In genomic region chr3:48739955-48740823, GRCh38 we compare ENCODE assay signal across 1 cellular context.
TF ChIP-seq lines count a peak whose summit lies in the region.

No MANE protein-coding gene starts in this region.

TF ChIP-seq in HepG2, 621 proteins besides CTCF, POLR2A, EP300 and RAD21 (continued from another document and continues in another):
- TF ChIP-seq ZBTB14 (CRISPR knock-in tag; IDR thresholded peaks at IDR 0.05) (peak; percentile 9; the same call in 1 of the 2 replicates), ZFX (CRISPR knock-in tag; IDR thresholded peaks at IDR 0.05; ENCODE audit: low read depth) (peak; percentile 87; the same call in 1 of the 2 replicates), BHLHE40 (IDR thresholded peaks at IDR 0.05; ENCODE audit: low read length) (peak; percentile 79), ZNF101 (CRISPR knock-in tag; IDR thresholded peaks at IDR 0.05; ENCODE audit: borderline replicate concordance, low read depth) (0 out of 2 replicates have a peak, but pooled peaks have one; percentile 45), RNF2 (conservative IDR thresholded peaks at IDR 0.05; ENCODE audit: low read depth) (0 out of 2 replicates have a peak, but pooled peaks have one; percentile 44), ZFP1 (CRISPR knock-in tag; IDR thresholded peaks at IDR 0.05) (peak; percentile 66; the same call in 1 of the 2 replicates), ZBTB25 (CRISPR knock-in tag; IDR thresholded peaks at IDR 0.05) (0 out of 2 replicates have a peak, but pooled peaks have one; percentile 28), XRCC5 (optimal IDR thresholded peaks at IDR 0.05; ENCODE audit: low read length) (peak; percentile 49), TBX2 (CRISPR knock-in tag; IDR thresholded peaks at IDR 0.05; ENCODE audit: borderline replicate concordance) (peak; percentile 74; the same call in 1 of the 2 replicates), HINFP (CRISPR knock-in tag; IDR thresholded peaks at IDR 0.05; ENCODE audit: low read depth) (0 out of 2 replicates have a peak, but pooled peaks have one; percentile 9), ELF3 (CRISPR knock-in tag; IDR thresholded peaks at IDR 0.05) (peak; percentile 64), ZNF274 (CRISPR knock-in tag; IDR thresholded peaks at IDR 0.05) (no peak), TAF15 (IDR thresholded peaks at IDR 0.05; ENCODE audit: low read depth, low read length, poor library complexity, severe bottlenecking) (no peak), ZNF180 (CRISPR knock-in tag; IDR thresholded peaks at IDR 0.05; ENCODE audit: borderline replicate concordance, low read depth) (no peak), ZNF616 (CRISPR knock-in tag; IDR thresholded peaks at IDR 0.05; ENCODE audit: low read depth) (peak; percentile 16; the same call in 1 of the 2 replicates), ZBTB38 (CRISPR knock-in tag; IDR thresholded peaks at IDR 0.05) (0 out of 2 replicates have a peak, but pooled peaks have one; percentile 59), ZBTB39 (CRISPR knock-in tag; IDR thresholded peaks at IDR 0.05) (peak; percentile 85; the same call in 1 of the 2 replicates), ZNF24 (IDR thresholded peaks at IDR 0.05) (no peak), PTBP1 (IDR thresholded peaks at IDR 0.05; ENCODE audit: low read depth, low read length, poor library complexity, severe bottlenecking) (no peak), HNF1A (IDR thresholded peaks at IDR 0.05; ENCODE audit: low read depth) (no peak), HNF1A (CRISPR knock-in tag; IDR thresholded peaks at IDR 0.05; ENCODE audit: borderline replicate concordance) (peak; percentile 73; the same call in 1 of the 2 replicates), SMARCE1 (IDR thresholded peaks at IDR 0.05; ENCODE audit: borderline replicate concordance) (no peak), KDM5B (CRISPR knock-in tag; IDR thresholded peaks at IDR 0.05; ENCODE audit: borderline replicate concordance) (peak; percentile 78; the same call in 1 of the 2 replicates), ZNF501 (CRISPR knock-in tag; IDR thresholded peaks at IDR 0.05) (peak; percentile 97), ZFAT (CRISPR knock-in tag; conservative IDR thresholded peaks at IDR 0.05) (no peak), ZNF547 (CRISPR knock-in tag; IDR thresholded peaks at IDR 0.05) (peak; percentile 51; the same call in 1 of the 2 replicates), GZF1 (CRISPR knock-in tag; IDR thresholded peaks at IDR 0.05) (0 out of 2 replicates have a peak, but pooled peaks have one; percentile 25), ZNF749 (CRISPR knock-in tag; IDR thresholded peaks at IDR 0.05; ENCODE audit: borderline replicate concordance) (peak; percentile 78; the same call in 1 of the 2 replicates), ZMAT3 (CRISPR knock-in tag; conservative IDR thresholded peaks at IDR 0.05) (0 out of 2 replicates have a peak, but pooled peaks have one; percentile 21), ZNF660 (CRISPR knock-in tag; IDR thresholded peaks at IDR 0.05; ENCODE audit: borderline replicate concordance, low read depth) (no peak), NFATC3 (CRISPR knock-in tag; IDR thresholded peaks at IDR 0.05) (0 out of 2 replicates have a peak, but pooled peaks have one; percentile 52), FOXO4 (CRISPR knock-in tag; conservative IDR thresholded peaks at IDR 0.05) (no peak), ZNF331 (CRISPR knock-in tag; IDR thresholded peaks at IDR 0.05) (0 out of 2 replicates have a peak, but pooled peaks have one; percentile 34), RARA (CRISPR knock-in tag; IDR thresholded peaks at IDR 0.05) (no peak), ZNF770 (CRISPR knock-in tag; IDR thresholded peaks at IDR 0.05) (peak; percentile 50), ELF4 (CRISPR knock-in tag; IDR thresholded peaks at IDR 0.05; ENCODE audit: borderline replicate concordance) (peak; percentile 75; the same call in 1 of the 2 replicates), CCDC6 (CRISPR knock-in tag; IDR thresholded peaks at IDR 0.05) (no peak), TFDP2 (CRISPR knock-in tag; IDR thresholded peaks at IDR 0.05) (peak; percentile 54), ZNF747 (CRISPR knock-in tag; IDR thresholded peaks at IDR 0.05; ENCODE audit: borderline replicate concordance) (peak; percentile 21; the same call in 1 of the 2 replicates), SETDB1 (CRISPR knock-in tag; IDR thresholded peaks at IDR 0.05; ENCODE audit: borderline replicate concordance) (no peak), TEAD3 (CRISPR knock-in tag; optimal IDR thresholded peaks at IDR 0.05; ENCODE audit: borderline replicate concordance) (peak; percentile 49), ELF1 (CRISPR knock-in tag; IDR thresholded peaks at IDR 0.05) (peak; percentile 75), PATZ1 (CRISPR knock-in tag; IDR thresholded peaks at IDR 0.05) (0 out of 2 replicates have a peak, but pooled peaks have one; percentile 43), LCORL (IDR thresholded peaks at IDR 0.05) (0 out of 2 replicates have a peak, but pooled peaks have one; percentile 36), LCORL (CRISPR knock-in tag; IDR thresholded peaks at IDR 0.05) (peak; percentile 92), ZNF530 (CRISPR knock-in tag; IDR thresholded peaks at IDR 0.05; ENCODE audit: low read depth) (no peak), MTF2 (CRISPR knock-in tag; IDR thresholded peaks at IDR 0.05; ENCODE audit: borderline replicate concordance) (0 out of 2 replicates have a peak, but pooled peaks have one; percentile 30), HNRNPLL (IDR thresholded peaks at IDR 0.05; ENCODE audit: low read depth, low read length, poor library complexity, severe bottlenecking) (peak; percentile 36)
